Comparison of ENCODE assay signal across 8 cellular contexts in the genomic region with DNA sequence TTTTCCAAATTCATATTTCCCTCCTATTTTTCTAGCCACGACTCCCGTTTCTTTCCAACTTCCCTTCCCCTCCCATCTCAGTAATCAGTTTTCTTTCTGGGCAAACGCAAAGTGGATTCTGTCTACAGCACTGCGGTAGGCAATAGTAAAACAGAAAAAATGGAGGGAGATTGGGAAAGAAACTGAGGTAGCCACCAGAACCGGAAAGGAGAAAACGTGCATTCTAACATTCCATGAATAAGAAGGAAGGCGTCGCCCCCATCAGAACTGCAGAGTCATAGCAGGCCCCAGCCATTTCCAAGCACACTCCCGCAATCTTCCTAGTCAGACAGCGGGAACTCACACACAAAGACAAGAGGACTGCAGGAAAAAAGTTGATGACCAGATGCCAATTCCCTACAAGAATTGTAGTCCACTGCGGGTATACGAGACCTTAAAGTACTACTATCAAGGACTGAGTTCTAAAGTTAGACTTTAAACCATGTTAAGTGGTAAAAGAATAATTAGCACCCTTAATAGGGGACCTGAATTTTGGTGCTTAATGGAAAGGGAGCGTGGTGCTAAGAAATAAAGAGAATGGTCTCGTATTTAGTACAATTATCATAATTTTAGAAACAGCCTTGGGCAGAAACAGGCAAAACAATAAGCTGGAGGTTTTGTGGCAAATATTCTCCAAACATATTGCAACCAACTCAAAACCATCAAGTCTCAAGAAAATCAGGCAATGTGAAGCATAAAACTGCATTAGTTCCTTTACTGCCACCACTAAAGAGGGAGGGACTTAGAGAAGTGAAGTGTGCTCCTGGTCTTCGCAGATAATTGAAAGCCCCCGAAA. TPM values are rescaled to one million over a fixed set of nuclear protein-coding genes. Genes with fewer than 3 reads are reported as not detected.
A peak's percentile ranks its signal among the peaks of the same experiment; 100 is the strongest.
DNase-seq lines count a peak whose midpoint lies in the region; ATAC-seq and TF ChIP-seq lines count a peak whose summit lies in the region.

No MANE protein-coding gene starts in this region.

- peak overlapping the region; percentile 64 to 82 for H3K27ac ChIP-seq in left lung

- TF ChIP-seq CTCF in left lung (IDR thresholded peaks at IDR 0.05), result no peak

- intact Hi-C loops in left lung (cut with DNase I), result loop anchor here in 1 of 2 donors (10.0 kb wide), 1 partner anchor 215 kb away; no protein-coding TSS in a partner anchor

- DNase-seq in COLO668 (lab: John Stamatoyannopoulos, UW; ENCODE audit: unreplicated experiment), result peak; percentile 21
- peak; percentile 67 for DNase-seq in HS-5 (ENCODE audit: low read depth)
- peak; percentile 88 for DNase-seq in dedifferentiated amniotic fluid mesenchymal stem cell (ENCODE audit: extremely low spot score)
- DNase-seq in left lung, result peak in 1 of 2 donors; percentile 37
- DNase-seq in stromal cell of bone marrow (ENCODE audit: low read depth), result peak; percentile 72
- DNase-seq in GF-D8 (lab: John Stamatoyannopoulos, UW), result no peak
- DNase-seq in SKM-1 treated with dmso at 0.1 percent for 144 hours (lab: John Stamatoyannopoulos, UW; ENCODE audit: unreplicated experiment), result no peak

- peaks cover 0 to 33% of the 10 kb centered on the region in 2 donors for H3K4me1 ChIP-seq in left lung

- peak; percentile 33 for ATAC-seq in left lung

- H3K27me3 ChIP-seq in left lung, result peaks cover 4 to 53% of the 10 kb centered on the region in 2 donors

- peaks cover 0 to 4% of the 10 kb centered on the region in 2 donors for H3K36me3 ChIP-seq in left lung

- H3K9me3 ChIP-seq in left lung, result no peaks in the 10 kb centered on the region

- peak overlapping the region; percentile 67 to 78 for H3K4me3 ChIP-seq in left lung

TF ChIP-seq in PFSK-1, 5 proteins besides CTCF, POLR2A, EP300 and RAD21:
- TF ChIP-seq TAF1 (IDR thresholded peaks at IDR 0.05; ENCODE audit: borderline replicate concordance, insufficient read depth, low read length) (no peak), POLR2AphosphoS5 (IDR thresholded peaks at IDR 0.05; ENCODE audit: low read depth, low read length) (peak; percentile 20; the same call in 1 of the 2 replicates), SIN3A (IDR thresholded peaks at IDR 0.05; ENCODE audit: borderline replicate concordance, insufficient read depth, low read length) (no peak), REST (IDR thresholded peaks at IDR 0.05; ENCODE audit: insufficient read depth in 1 of 2, low read depth in 2 of 2, low read length in 2 of 2) (no peak)

RNA-seq across cellular contexts. Expression of gene PFN2, which starts 1.4 kb away (rescaled TPM):
- polyA plus RNA-seq in PFSK-1 (2012; ENCODE audit: insufficient read length, low read depth), result 148 TPM
- 10 to 100 TPM; 47.5 to 57.0 TPM for total RNA-seq in left lung

Comparison
In these comparisons a context has a peak if more than half of its experiments do, and no peak if none do; other contexts are left out.
1. DNase-seq: peak in COLO668 (single experiment), HS-5 (single experiment), dedifferentiated amniotic fluid mesenchymal stem cell (single experiment) and stromal cell of bone marrow (single experiment); none in GF-D8 (single experiment) and SKM-1 treated with dmso at 0.1 percent for 144 hours (single experiment).